Comparison of ENCODE assay signal across 20 cellular contexts in the genomic region with DNA sequence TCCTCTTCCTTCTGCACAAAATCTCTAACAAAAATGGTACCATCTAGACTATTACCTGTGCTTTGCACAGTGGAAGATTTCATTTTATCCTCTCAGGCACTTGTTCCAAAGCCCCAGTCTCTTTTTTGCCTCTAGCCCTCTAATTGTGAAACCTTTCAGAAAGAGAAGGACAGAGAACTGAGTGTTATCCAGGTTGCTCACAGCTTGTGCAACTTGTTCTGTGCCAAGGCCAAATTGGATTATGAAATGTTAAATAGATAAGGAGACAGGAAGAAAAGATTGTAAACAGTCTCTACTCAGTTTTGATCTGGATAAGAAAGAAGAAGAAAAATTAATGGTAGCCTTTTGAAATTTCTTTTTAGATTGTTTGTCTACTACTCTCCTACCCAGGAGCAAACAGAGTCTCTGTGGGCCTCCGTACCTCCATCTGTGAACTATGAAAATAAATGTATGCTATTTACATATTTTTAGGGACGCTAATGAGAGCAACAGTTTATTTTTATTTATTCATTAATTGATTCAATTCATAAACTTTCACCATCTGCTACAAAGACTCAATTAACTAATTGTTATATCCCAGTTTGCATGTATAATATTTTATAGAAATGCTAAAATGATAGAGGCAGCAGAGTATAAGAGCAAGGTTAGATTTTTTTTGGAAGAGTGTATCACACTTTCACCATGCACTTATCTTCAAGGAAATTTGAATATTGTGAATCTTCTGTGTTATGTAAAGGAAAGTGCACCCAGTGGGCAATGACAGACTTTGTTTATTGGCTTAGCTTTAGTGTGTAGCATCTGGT.
A peak's percentile ranks its signal among the peaks of the same experiment; 100 is the strongest.
DNase-seq lines count a peak whose midpoint lies in the region; ATAC-seq, FAIRE-seq and TF ChIP-seq lines count a peak whose summit lies in the region.
"Had no signal": no experiment of that assay in that cellular context is flagged by ENCODE, and none has a peak within 500 bp of the region (broad histone marks: within the 10 kb centered on the region; RNA-seq: fewer than 3 reads in every experiment).

No MANE protein-coding gene starts in this region.

- H3K9me3 ChIP-seq in SK-N-SH (no peaks in the 10 kb centered on the region), pancreas (no peaks in the 10 kb centered on the region)

- no peak overlapping the region for H3K4me3 Mint-ChIP-seq in activated CD4-positive, alpha-beta T cell treated with anti-CD3 and anti-CD28 coated beads, Interleukin-2, amount 10 ng/mL, durations not matched to agents 24 days and 14 days
- H3K4me3 Mint-ChIP-seq: activated CD4-positive, alpha-beta memory T cell treated with anti-CD3 and anti-CD28 coated beads for 36 hours; activated T-cell treated with anti-CD3 and anti-CD28 coated beads, Interleukin-2, amount 50 U/mL, for 4 hours; natural killer cell had no signal

- no peaks in the 10 kb centered on the region for H3F3A ChIP-seq in SK-N-SH (replicated peaks; ENCODE audit: insufficient read depth)

- TF ChIP-seq CTCF in SK-N-SH (IDR thresholded peaks at IDR 0.05) = no peak
- no peak for TF ChIP-seq CTCF in fibroblast of pulmonary artery (IDR thresholded peaks at IDR 0.05; ENCODE audit: low read length, missing control alignments)
- TF ChIP-seq CTCF in pancreas (IDR thresholded peaks at IDR 0.05) = no peak

- no peaks in the 10 kb centered on the region for H3K36me3 Mint-ChIP-seq in activated CD4-positive, alpha-beta T cell treated with anti-CD3 and anti-CD28 coated beads, Interleukin-2, amount 10 ng/mL, durations not matched to agents 24 days and 14 days (ENCODE audit: low read depth)
- H3K36me3 Mint-ChIP-seq: activated CD4-positive, alpha-beta memory T cell treated with anti-CD3 and anti-CD28 coated beads for 36 hours; activated naive CD4-positive, alpha-beta T cell treated with anti-CD3 and anti-CD28 coated beads, Interleukin-2, amount 50 U/mL, for 72 hours; natural killer cell had no signal

- no peak overlapping the region for H3K9ac ChIP-seq in SK-N-SH

- no peaks in the 10 kb centered on the region for H3K36me3 ChIP-seq in SK-N-SH (replicated peaks in 1 of 2; ENCODE audit: control insufficient read depth in 1 of 2, insufficient read depth in 2 of 2, low read length in 1 of 2)
- H3K36me3 ChIP-seq in pancreas = no peaks in the 10 kb centered on the region
- H3K36me3 ChIP-seq: cardiac muscle cell, heart left ventricle had no signal

- no peak overlapping the region for H2AFZ ChIP-seq in SK-N-SH (ENCODE audit: low read depth)

- H3K27ac ChIP-seq in SK-N-SH (ENCODE audit: low read depth in 2 of 2, low read length in 1 of 2) (peak overlapping the region in 1 of 2 experiments; percentile 45; a peak in 1 of 4 replicates), pancreas (peak overlapping the region; percentile 4 to 82 (median 71))
- H3K27ac ChIP-seq: cardiac muscle cell, heart left ventricle, VCaP had no signal

- no peaks in the 10 kb centered on the region for H3K4me1 Mint-ChIP-seq in activated CD4-positive, alpha-beta T cell treated with anti-CD3 and anti-CD28 coated beads, Interleukin-2, amount 10 ng/mL, durations not matched to agents 24 days and 14 days
- H3K4me1 Mint-ChIP-seq: natural killer cell had no signal

- H3K27me3 ChIP-seq in SK-N-SH (ENCODE audit: insufficient read depth) (no peaks in the 10 kb centered on the region), pancreas (no peaks in the 10 kb centered on the region)
- H3K27me3 ChIP-seq: cardiac muscle cell, heart left ventricle had no signal

- H4K20me1 ChIP-seq in SK-N-SH (ENCODE audit: insufficient read depth) = no peaks in the 10 kb centered on the region

- no peak for FAIRE-seq in pancreas (lab: Jason Lieb, UNC)

- no peaks in the 10 kb centered on the region for H3K9me2 ChIP-seq in SK-N-SH

- TF ChIP-seq EP300 in SK-N-SH (IDR thresholded peaks at IDR 0.05; ENCODE audit: borderline replicate concordance in 1 of 2, low read depth in 1 of 2, low read length in 1 of 2) = peak in 1 of 2 experiments; percentile 56; a peak in 1 of 4 replicates

- H3K4me1 ChIP-seq in SK-N-SH (ENCODE audit: control insufficient read depth in 1 of 2, insufficient read depth in 2 of 2, low read depth in 1 of 2, low read length in 1 of 2) (peaks cover 0 to 9% of the 10 kb centered on the region in 2 experiments; a peak in 2 of 4 replicates), pancreas (peaks cover 0 to 37% (median 36%) of the 10 kb centered on the region in 3 donors)
- H3K4me1 ChIP-seq: heart left ventricle had no signal

- ATAC-seq in pancreas (peak; percentile 80 to 86 (median 84)), HG03135 (IDR thresholded peaks at IDR 0.05; ENCODE audit: unreplicated experiment) (no peak)
- ATAC-seq: activated naive CD4-positive, alpha-beta T cell treated with anti-CD3 and anti-CD28 coated beads, Interleukin-2, amount 50 U/mL, for 72 hours; activated T-cell treated with anti-CD3 and anti-CD28 coated beads, Interleukin-2, amount 50 U/mL, for 4 hours; esophagus mucosa; HCT116; heart left ventricle; natural killer cell had no signal

- POLR2A ChIA-PET in SK-N-SH (lab: Yijun Ruan, JAX) = no interaction called here

- no peaks in the 10 kb centered on the region for H3K27me3 Mint-ChIP-seq in activated CD4-positive, alpha-beta T cell treated with anti-CD3 and anti-CD28 coated beads, Interleukin-2, amount 10 ng/mL, durations not matched to agents 24 days and 14 days
- H3K27me3 Mint-ChIP-seq: activated CD4-positive, alpha-beta memory T cell treated with anti-CD3 and anti-CD28 coated beads for 36 hours had no signal

- 53% methylated on average over 2 of the region's 2 CpGs for WGBS in SK-N-SH (ENCODE audit: low lambda C conversion rate)
- 33 to 36% methylated on average over 2 of the region's 2 CpGs for WGBS in pancreas, 2 donors

- no peak; the same call in 1 of the 2 replicates for TF ChIP-seq RAD21 in SK-N-SH (IDR thresholded peaks at IDR 0.05; ENCODE audit: low read length)

- CTCF ChIA-PET in SK-N-SH (lab: Yijun Ruan, JAX) = no interaction called here

- H3K4me2 ChIP-seq in SK-N-SH = no peak overlapping the region

- H3K27ac Mint-ChIP-seq in activated CD4-positive, alpha-beta T cell treated with anti-CD3 and anti-CD28 coated beads, Interleukin-2, amount 10 ng/mL, durations not matched to agents 24 days and 14 days = no peak overlapping the region
- H3K27ac Mint-ChIP-seq: activated CD4-positive, alpha-beta memory T cell treated with anti-CD3 and anti-CD28 coated beads for 36 hours; activated naive CD4-positive, alpha-beta T cell treated with anti-CD3 and anti-CD28 coated beads, Interleukin-2, amount 50 U/mL, for 72 hours; natural killer cell had no signal

- DNase-seq in M059J (ENCODE audit: low read depth) (peak; percentile 8), SK-N-SH (no peak), fibroblast of pulmonary artery (ENCODE audit: low read depth) (peak; percentile 55), pancreas (peak in 3 of 6 donors; percentile 19 to 40 (median 36)), NCI-H1048 (lab: John Stamatoyannopoulos, UW) (no peak), NCI-H2196 (lab: John Stamatoyannopoulos, UW; ENCODE audit: unreplicated experiment) (no peak)
- DNase-seq in activated CD4-positive, alpha-beta T cell treated with anti-CD3 and anti-CD28 coated beads, Interleukin-2, amount 10 ng/mL, durations not matched to agents 24 days and 14 days = no peak
- DNase-seq: activated CD4-positive, alpha-beta memory T cell treated with anti-CD3 and anti-CD28 coated beads for 36 hours; activated T-cell treated with anti-CD3 and anti-CD28 coated beads, Interleukin-2, amount 50 U/mL, for 4 hours; EL; heart left ventricle; mesenchymal stem cell; natural killer cell; NK-92 treated with Interleukin-12 subunit alpha and Interleukin-12 subunit beta, amount 100 ng/mL, for 24 hours had no signal

- H3K79me2 ChIP-seq in SK-N-SH (ENCODE audit: insufficient read depth) = no peaks in the 10 kb centered on the region

- intact Hi-C loops in pancreas (cut with DNase I) = no loop called here
- intact Hi-C loops in activated CD4-positive, alpha-beta T cell treated with anti-CD3 and anti-CD28 coated beads, Interleukin-2, amount 10 ng/mL, durations not matched to agents 24 days and 14 days (cut with micrococcal nuclease) = no loop called here

- H3K4me3 ChIP-seq in SK-N-SH (ENCODE audit: low read depth in 2 of 2, low read length in 1 of 2) (no peak overlapping the region), fibroblast of pulmonary artery (replicated peaks; ENCODE audit: low read depth, low read length) (no peak overlapping the region), pancreas (no peak overlapping the region)
- H3K4me3 ChIP-seq: cardiac muscle cell, heart left ventricle had no signal

- peaks cover 4% of the 10 kb centered on the region for H3K9me3 Mint-ChIP-seq in activated CD4-positive, alpha-beta T cell treated with anti-CD3 and anti-CD28 coated beads, Interleukin-2, amount 10 ng/mL, durations not matched to agents 24 days and 14 days

TF ChIP-seq in SK-N-SH, 30 proteins besides CTCF, POLR2A, EP300 and RAD21:
- 0 out of 2 replicates have a peak, but pooled peaks have one; percentile 12 for TF ChIP-seq MXI1 (IDR thresholded peaks at IDR 0.05; ENCODE audit: low read depth, low read length)
- TF ChIP-seq TEAD4 (IDR thresholded peaks at IDR 0.05; ENCODE audit: borderline replicate concordance, insufficient read depth) = no peak
- TF ChIP-seq GATA2 (CRISPR knock-in tag; IDR thresholded peaks at IDR 0.05) = peak; percentile 63

Comparison
In these comparisons a context has a peak if more than half of its experiments do, and no peak if none do; other contexts are left out.
1. DNase-seq: peak in M059J (single experiment) and fibroblast of pulmonary artery (single experiment); none in SK-N-SH (single experiment), NCI-H1048 (single experiment), NCI-H2196 (single experiment) and activated CD4-positive, alpha-beta T cell treated with anti-CD3 and anti-CD28 coated beads, Interleukin-2, amount 10 ng/mL, durations not matched to agents 24 days and 14 days (single experiment).